14 cellular contexts compared by ENCODE assay signal in the genomic region with DNA sequence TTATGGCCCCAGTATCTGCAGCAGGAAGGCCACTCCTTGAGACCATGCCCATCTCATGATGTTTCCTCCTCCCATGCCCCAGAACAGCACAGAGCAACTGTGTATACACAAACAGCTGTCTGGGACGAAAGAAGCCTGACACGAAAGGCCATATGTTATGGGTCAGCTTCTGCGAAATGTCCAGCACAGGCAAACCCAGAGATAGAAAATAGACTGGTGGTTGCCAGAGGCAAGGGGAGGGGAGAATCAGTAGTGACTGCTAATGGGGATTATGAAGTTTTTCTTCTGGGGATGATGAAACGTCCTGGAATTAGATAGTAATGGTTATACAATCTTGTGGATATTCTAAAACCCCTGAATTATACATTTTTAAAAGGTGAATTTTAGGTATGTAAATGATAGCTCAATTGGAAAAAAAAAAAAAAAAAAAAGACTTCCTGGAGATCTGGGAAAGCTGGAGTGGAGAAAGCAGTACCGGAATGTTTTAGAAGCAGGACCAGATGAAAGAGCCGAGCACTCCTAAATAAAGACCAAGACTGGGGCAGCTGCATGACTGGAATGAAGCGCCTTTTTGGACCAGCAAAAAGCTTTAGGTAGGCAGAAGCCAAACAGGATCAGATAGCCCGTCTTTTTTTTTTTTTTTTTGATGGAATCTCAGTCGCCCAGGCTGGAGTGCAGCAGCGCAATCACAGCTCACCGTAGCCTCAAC. TPM values are rescaled to one million over a fixed set of nuclear protein-coding genes. Genes with fewer than 3 reads are reported as not detected.
A peak's percentile ranks its signal among the peaks of the same experiment; 100 is the strongest.
DNase-seq lines count a peak whose midpoint lies in the region; TF ChIP-seq lines count a peak whose summit lies in the region.
"Had no signal": no experiment of that assay in that cellular context is flagged by ENCODE, and none has a peak within 500 bp of the region (broad histone marks: within the 10 kb centered on the region; RNA-seq: fewer than 3 reads in every experiment).

No MANE protein-coding gene starts in this region.

- H3K36me3 ChIP-seq in SK-N-SH (replicated peaks in 1 of 2; ENCODE audit: control insufficient read depth in 1 of 2, insufficient read depth in 2 of 2, low read length in 1 of 2) (peaks cover 22 to 28% of the 10 kb centered on the region in 2 experiments), parathyroid adenoma (ENCODE audit: control insufficient read depth, insufficient read depth, low read length) (no peaks in the 10 kb centered on the region), mesendoderm (ENCODE audit: control insufficient read depth, insufficient read depth, low read length) (peaks cover 4% of the 10 kb centered on the region)

- TF ChIP-seq EP300 in SK-N-SH (IDR thresholded peaks at IDR 0.05; ENCODE audit: borderline replicate concordance in 1 of 2, low read depth in 1 of 2, low read length in 1 of 2): peak in 1 of 2 experiments; percentile 81; a peak in 2 of 4 replicates

- H3K27ac ChIP-seq in SK-N-SH (ENCODE audit: low read depth in 2 of 2, low read length in 1 of 2): peak overlapping the region; percentile 99 to 100
- H3K27ac ChIP-seq in parathyroid adenoma: peak overlapping the region; percentile 34
- no peak overlapping the region for H3K27ac ChIP-seq in mesendoderm (ENCODE audit: low read depth, low read length)

- TF ChIP-seq CTCF in SK-N-SH (IDR thresholded peaks at IDR 0.05) (no peak), fibroblast of the aortic adventitia (IDR thresholded peaks at IDR 0.05; ENCODE audit: insufficient read depth, low read length) (no peak), parathyroid adenoma (IDR thresholded peaks at IDR 0.05) (no peak)

- H3K27me3 Mint-ChIP-seq in activated CD4-positive, alpha-beta memory T cell treated with anti-CD3 and anti-CD28 coated beads for 36 hours: no peaks in the 10 kb centered on the region
- H3K27me3 Mint-ChIP-seq: CD4-positive, CD25-positive, alpha-beta regulatory T cell had no signal

- H3K4me2 ChIP-seq in SK-N-SH: 0 out of 2 replicates have a peak overlapping the region, but pooled peaks have one; percentile 22
- no peak overlapping the region for H3K4me2 ChIP-seq in parathyroid adenoma (ENCODE audit: low read length)
- no peak overlapping the region for H3K4me2 ChIP-seq in mesendoderm (ENCODE audit: low read length)

- H4K8ac ChIP-seq in mesendoderm (ENCODE audit: low read depth, low read length): no peak overlapping the region

- no peaks in the 10 kb centered on the region for H3K27me3 ChIP-seq in SK-N-SH (ENCODE audit: insufficient read depth)
- no peaks in the 10 kb centered on the region for H3K27me3 ChIP-seq in parathyroid adenoma (ENCODE audit: control insufficient read depth, insufficient read depth, low read length)
- no peaks in the 10 kb centered on the region for H3K27me3 ChIP-seq in mesendoderm (ENCODE audit: insufficient read depth, low read length, poor library complexity)

- no peak overlapping the region for H2AK5ac ChIP-seq in mesendoderm (ENCODE audit: low read length)

- peaks cover 57% of the 10 kb centered on the region for H3F3A ChIP-seq in SK-N-SH (replicated peaks; ENCODE audit: insufficient read depth)

- H3K36me3 Mint-ChIP-seq in activated CD4-positive, alpha-beta memory T cell treated with anti-CD3 and anti-CD28 coated beads for 36 hours: peaks cover 53% of the 10 kb centered on the region

- H4K5ac ChIP-seq in mesendoderm (ENCODE audit: low read length): no peak overlapping the region

- H2BK15ac ChIP-seq in mesendoderm (replicated peaks; ENCODE audit: low read depth): no peak overlapping the region

- no peak overlapping the region for H3K27ac Mint-ChIP-seq in activated CD4-positive, alpha-beta memory T cell treated with anti-CD3 and anti-CD28 coated beads for 36 hours
- H3K27ac Mint-ChIP-seq: activated T-cell treated with anti-CD3 and anti-CD28 coated beads, Interleukin-2, amount 50 U/mL, for 72 hours had no signal

- no peaks in the 10 kb centered on the region for H4K20me1 ChIP-seq in SK-N-SH (ENCODE audit: insufficient read depth)

- peaks cover 59 to 78% of the 10 kb centered on the region in 2 experiments for H3K4me1 ChIP-seq in SK-N-SH (ENCODE audit: control insufficient read depth in 1 of 2, insufficient read depth in 2 of 2, low read depth in 1 of 2, low read length in 1 of 2)
- peaks cover 47% of the 10 kb centered on the region for H3K4me1 ChIP-seq in parathyroid adenoma
- peaks cover 5% of the 10 kb centered on the region for H3K4me1 ChIP-seq in mesendoderm (ENCODE audit: control insufficient read depth, low read depth, low read length)

- no peak overlapping the region for H3K4me3 ChIP-seq in SK-N-SH (ENCODE audit: low read depth in 2 of 2, low read length in 1 of 2)
- H3K4me3 ChIP-seq in fibroblast of the aortic adventitia (ENCODE audit: low read depth, low read length): no peak overlapping the region
- H3K4me3 ChIP-seq in parathyroid adenoma (ENCODE audit: low read depth, low read length): no peak overlapping the region
- no peak overlapping the region for H3K4me3 ChIP-seq in mesendoderm (ENCODE audit: low read length)

- H3K9me3 ChIP-seq in SK-N-SH: no peaks in the 10 kb centered on the region
- no peaks in the 10 kb centered on the region for H3K9me3 ChIP-seq in parathyroid adenoma (ENCODE audit: control insufficient read depth, low read length)

- intact Hi-C loops in activated CD4-positive, alpha-beta memory T cell treated with anti-CD3 and anti-CD28 coated beads for 36 hours (cut with micrococcal nuclease): no loop called here

- H3K18ac ChIP-seq in mesendoderm (ENCODE audit: low read length): no peak overlapping the region

- 74% methylated on average over 10 of the region's 11 CpGs for WGBS in SK-N-SH (ENCODE audit: low lambda C conversion rate)
- WGBS in mesendoderm (ENCODE audit: extremely low coverage, insufficient coverage, low lambda C conversion rate): no CpG with 5 or more reads among the region's 11 CpGs

- no peak overlapping the region for H2BK120ac ChIP-seq in mesendoderm (ENCODE audit: low read depth, low read length)

- H3K4me3 Mint-ChIP-seq in activated CD4-positive, alpha-beta memory T cell treated with anti-CD3 and anti-CD28 coated beads for 36 hours: no peak overlapping the region
- H3K4me3 Mint-ChIP-seq: activated T-cell treated with anti-CD3 and anti-CD28 coated beads, Interleukin-2, amount 50 U/mL, for 72 hours; CD4-positive, CD25-positive, alpha-beta regulatory T cell had no signal

- no peaks in the 10 kb centered on the region for H3K9me3 Mint-ChIP-seq in activated CD4-positive, alpha-beta memory T cell treated with anti-CD3 and anti-CD28 coated beads for 36 hours
- H3K9me3 Mint-ChIP-seq: activated T-cell treated with anti-CD3 and anti-CD28 coated beads, Interleukin-2, amount 50 U/mL, for 72 hours; CD4-positive, CD25-positive, alpha-beta regulatory T cell had no signal

- no peaks in the 10 kb centered on the region for H3K79me1 ChIP-seq in mesendoderm (ENCODE audit: low read length)

- POLR2A ChIA-PET in SK-N-SH (lab: Yijun Ruan, JAX): interaction anchor here (0.6 to 1.5 kb wide), 2 partner anchors 10 kb away, joined by 3 to 13 read pairs; no protein-coding TSS in a partner anchor
- POLR2A ChIA-PET in activated CD4-positive, alpha-beta memory T cell treated with anti-CD3 and anti-CD28 coated beads for 36 hours (lab: Charles Lee): no interaction called here

- H2AFZ ChIP-seq in SK-N-SH (ENCODE audit: low read depth): no peak overlapping the region
- peak overlapping the region; percentile 22 for H2AFZ ChIP-seq in parathyroid adenoma

- no peak overlapping the region for H3K23ac ChIP-seq in mesendoderm (ENCODE audit: low read length)

- no peak overlapping the region for H3K4ac ChIP-seq in mesendoderm (ENCODE audit: low read depth, low read length)

- H3K9ac ChIP-seq in SK-N-SH: no peak overlapping the region
- H3K9ac ChIP-seq in parathyroid adenoma: no peak overlapping the region
- no peak overlapping the region for H3K9ac ChIP-seq in mesendoderm (ENCODE audit: low read length)

- H3K4me1 Mint-ChIP-seq in activated CD4-positive, alpha-beta memory T cell treated with anti-CD3 and anti-CD28 coated beads for 36 hours (ENCODE audit: low read depth): peaks cover 41% of the 10 kb centered on the region

- no peak overlapping the region for H2BK5ac ChIP-seq in mesendoderm (ENCODE audit: low read length)

- DNase-seq in EH (ENCODE audit: low read depth): peak; percentile 76
- peak; percentile 62 for DNase-seq in SK-N-SH
- DNase-seq in fibroblast of the aortic adventitia (ENCODE audit: low read depth): peak; percentile 61
- DNase-seq in NCI-H1092 treated with DMSO at 0.1 percent for 48 hours (lab: John Stamatoyannopoulos, UW): no peak
- DNase-seq in NCI-H2107 (lab: John Stamatoyannopoulos, UW): no peak
- no peak for DNase-seq in mesendoderm
- no peak for DNase-seq in activated CD4-positive, alpha-beta memory T cell treated with anti-CD3 and anti-CD28 coated beads for 36 hours
- DNase-seq: activated CD4-positive, alpha-beta T cell treated with anti-CD3 and anti-CD28 coated beads for 1 hour; activated T-cell treated with anti-CD3 and anti-CD28 coated beads, Interleukin-2, amount 50 U/mL, for 72 hours; CD4-positive, CD25-positive, alpha-beta regulatory T cell; GF-D8; stimulated activated CD4-positive, alpha-beta T cell treated with anti-CD3 and anti-CD28 coated beads, Interleukin-4, amount 100 ng/mL, for 24 hours; stimulated activated naive CD8-positive, alpha-beta T cell treated with anti-CD3 and anti-CD28 coated beads, Interleukin-15, Interleukin-2, amounts not matched to agents 100 U/mL and 50 U/mL, for 24 hours had no signal

- no peak overlapping the region for H3K56ac ChIP-seq in mesendoderm (ENCODE audit: low read length)

- H3K79me2 ChIP-seq in SK-N-SH (ENCODE audit: insufficient read depth) (peaks cover 10% of the 10 kb centered on the region), parathyroid adenoma (peaks cover 2% of the 10 kb centered on the region), mesendoderm (ENCODE audit: control insufficient read depth, insufficient read depth, low read length) (no peaks in the 10 kb centered on the region)

- no peaks in the 10 kb centered on the region for H3K9me2 ChIP-seq in SK-N-SH

- peak; percentile 0; the same call in 1 of the 2 replicates for TF ChIP-seq RAD21 in SK-N-SH (IDR thresholded peaks at IDR 0.05; ENCODE audit: low read length)

- CTCF ChIA-PET in SK-N-SH (lab: Yijun Ruan, JAX): interaction anchor here (0.6 to 10.1 kb wide), 12 partner anchors 9 to 1137 kb away, joined by 3 to 113 read pairs (median 4); partner anchors contain the start of genes PCDHGA10, PCDHGB7, PCDHGC3 and PCDHGC4
- CTCF ChIA-PET in activated CD4-positive, alpha-beta memory T cell treated with anti-CD3 and anti-CD28 coated beads for 36 hours (lab: Charles Lee): interaction anchor here (1.0 to 1.3 kb wide), 3 partner anchors 45 to 49 kb away, joined by 3 to 4 read pairs (median 3); no protein-coding TSS in a partner anchor

RNA-seq across cellular contexts. Expression of gene PCDHGC5, which starts 29.2 kb away (rescaled TPM):
- polyA plus RNA-seq in SK-N-SH (2012; rRNA removed): 1.9 and 2.0 TPM in 2 replicates
- polyA plus RNA-seq in SK-N-SH (2012; cell fraction: cytosol; rRNA removed): 0.99 and 1.3 TPM in 2 replicates
- 7.5 and 8.1 TPM in 2 replicates for polyA plus RNA-seq in SK-N-SH (2012; cell fraction: nucleus; rRNA removed)
- total RNA-seq in fibroblast of the aortic adventitia (ENCODE audit: low replicate concordance): 7.0 and 10.5 TPM in 2 replicates
- 0.08 TPM for polyA plus RNA-seq in mesendoderm (2013, experiment 1 of 2)
- 0.11 TPM for polyA plus RNA-seq in mesendoderm (2013, experiment 2 of 2)
- not detected for total RNA-seq in activated CD4-positive, alpha-beta memory T cell treated with anti-CD3 and anti-CD28 coated beads for 36 hours
- total RNA-seq: activated T-cell treated with anti-CD3 and anti-CD28 coated beads, Interleukin-2, amount 50 U/mL, for 72 hours; CD4-positive, CD25-positive, alpha-beta regulatory T cell had no signal
- polyA plus RNA-seq: CD4-positive, CD25-positive, alpha-beta regulatory T cell had no signal

RNA-seq across cellular contexts. Expression of gene PCDHGC4, which starts 33.2 kb away (rescaled TPM):
- 0.53 and 0.78 TPM in 2 replicates for polyA plus RNA-seq in SK-N-SH (2012; rRNA removed)
- polyA plus RNA-seq in SK-N-SH (2012; cell fraction: cytosol; rRNA removed): 0.27 and 0.50 TPM in 2 replicates
- 2.4 and 2.6 TPM in 2 replicates for polyA plus RNA-seq in SK-N-SH (2012; cell fraction: nucleus; rRNA removed)
- total RNA-seq in fibroblast of the aortic adventitia (ENCODE audit: low replicate concordance): 2.5 and 5.2 TPM in 2 replicates
- 2.0 TPM for polyA plus RNA-seq in mesendoderm (2013, experiment 1 of 2)
- 1.8 TPM for polyA plus RNA-seq in mesendoderm (2013, experiment 2 of 2)
- not detected for total RNA-seq in activated CD4-positive, alpha-beta memory T cell treated with anti-CD3 and anti-CD28 coated beads for 36 hours
- total RNA-seq: activated T-cell treated with anti-CD3 and anti-CD28 coated beads, Interleukin-2, amount 50 U/mL, for 72 hours; CD4-positive, CD25-positive, alpha-beta regulatory T cell had no signal
- polyA plus RNA-seq: CD4-positive, CD25-positive, alpha-beta regulatory T cell had no signal

RNA-seq across cellular contexts. Expression of gene PCDHGC3, which starts 42.3 kb away (rescaled TPM):
- 55.8 and 97.0 TPM in 2 replicates for polyA plus RNA-seq in SK-N-SH (2012; rRNA removed)
- polyA plus RNA-seq in SK-N-SH (2012; cell fraction: cytosol; rRNA removed): 63.1 and 99.3 TPM in 2 replicates
- polyA plus RNA-seq in SK-N-SH (2012; cell fraction: nucleus; rRNA removed): 87.3 and 94.5 TPM in 2 replicates
- total RNA-seq in fibroblast of the aortic adventitia (ENCODE audit: low replicate concordance): 53.7 and 97.7 TPM in 2 replicates
- 24.0 TPM for polyA plus RNA-seq in mesendoderm (2013, experiment 1 of 2)
- 23.6 TPM for polyA plus RNA-seq in mesendoderm (2013, experiment 2 of 2)
- total RNA-seq in activated CD4-positive, alpha-beta memory T cell treated with anti-CD3 and anti-CD28 coated beads for 36 hours: not detected
- total RNA-seq: activated T-cell treated with anti-CD3 and anti-CD28 coated beads, Interleukin-2, amount 50 U/mL, for 72 hours had no signal

Comparison
In these comparisons a context has a peak if more than half of its experiments do, and no peak if none do; other contexts are left out.
1. DNase-seq: peak in EH (single experiment), SK-N-SH (single experiment) and fibroblast of the aortic adventitia (single experiment); none in NCI-H1092 treated with DMSO at 0.1 percent for 48 hours (single experiment), NCI-H2107 (single experiment), mesendoderm (single experiment) and activated CD4-positive, alpha-beta memory T cell treated with anti-CD3 and anti-CD28 coated beads for 36 hours (single experiment).
2. RNA of gene PCDHGC3, which starts 42.3 kb away (total RNA-seq): 53.7 to 97.7 TPM in fibroblast of the aortic adventitia; not detected in activated CD4-positive, alpha-beta memory T cell treated with anti-CD3 and anti-CD28 coated beads for 36 hours; every median in the first group is over 10 times any median in the second.